ENCODE assay signal across 8 cellular contexts in the genomic region with DNA sequence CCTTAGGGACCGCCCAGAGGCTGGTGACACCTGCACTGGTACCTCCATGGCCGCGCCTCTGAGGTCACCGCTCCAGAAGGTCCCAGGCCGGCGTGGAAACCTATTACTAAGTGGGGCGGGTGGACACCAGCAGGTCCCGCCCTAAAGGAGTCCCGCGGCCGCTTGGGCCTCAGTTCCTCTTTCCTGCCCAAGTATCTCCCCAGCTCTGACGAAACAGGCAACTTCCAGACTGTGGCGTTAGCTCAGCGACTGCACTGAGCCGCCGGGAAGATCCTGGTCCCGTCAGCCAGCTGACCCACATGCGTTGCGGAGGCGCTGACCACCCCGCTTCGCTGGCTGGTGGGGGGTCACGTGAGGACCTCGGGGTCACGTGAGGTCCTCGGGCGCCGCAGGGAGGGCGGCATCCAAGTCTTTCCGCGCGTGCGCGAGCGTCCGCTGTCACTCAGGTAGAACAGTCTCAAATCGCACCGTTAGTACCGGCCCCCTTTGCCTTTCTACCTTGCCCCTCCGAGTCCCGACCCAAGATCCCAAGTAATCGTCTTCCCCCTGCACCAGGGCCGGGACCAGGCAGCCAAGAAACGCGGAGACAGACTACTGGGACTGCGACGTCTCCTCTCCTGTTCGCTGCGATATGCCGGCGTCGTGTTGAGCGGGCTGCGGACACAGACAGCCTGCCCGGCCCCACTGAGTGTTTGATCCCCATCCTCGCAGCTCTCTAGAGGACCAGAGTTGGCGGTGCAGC. TPM values are rescaled to one million over a fixed set of nuclear protein-coding genes. Genes with fewer than 3 reads are reported as not detected.
DNase-seq lines count a peak whose midpoint lies in the region; ATAC-seq and TF ChIP-seq lines count a peak whose summit lies in the region.

No MANE protein-coding gene starts in this region.

- ATAC-seq in GM18907 (IDR thresholded peaks at IDR 0.05; ENCODE audit: unreplicated experiment) = peak; percentile 90
- ATAC-seq in HG03159 (IDR thresholded peaks at IDR 0.05; ENCODE audit: unreplicated experiment) = peak; percentile 82

- peak overlapping the region; percentile 87 for H3K27ac ChIP-seq in 22Rv1

- DNase-seq in NCI-H510A (lab: John Stamatoyannopoulos, UW) (peak; percentile 48), ecto neural progenitor cell (ENCODE audit: low spot score) (peak; percentile 78), lung microvascular endothelial cell (ENCODE audit: low read depth in 2 of 2) (peak; percentile 73 to 74)
- DNase-seq in activated CD4-positive, alpha-beta T cell treated with anti-CD3 and anti-CD28 coated beads, Interleukin-2, amount 50 U/mL, for 4 hours = peak; percentile 79 to 81
- peak; percentile 40 for DNase-seq in stimulated activated CD8-positive, alpha-beta memory T cell treated with anti-CD3 and anti-CD28 coated beads, Interleukin-15, amount 100 ng/mL, for 1 hour (ENCODE audit: low read depth)

- no peak for TF ChIP-seq CTCF in 22Rv1 (IDR thresholded peaks at IDR 0.05)

RNA-seq across cellular contexts. Expression of a gene that starts 53.7 kb away (rescaled TPM):
- total RNA-seq in lung microvascular endothelial cell = 13.5 and 19.2 TPM in 2 replicates

RNA-seq across cellular contexts. Expression of a gene that starts 58.5 kb away (rescaled TPM):
- total RNA-seq in lung microvascular endothelial cell = 1.8 and 3.5 TPM in 2 replicates

Comparison
In these comparisons a context has a peak if more than half of its experiments do, and no peak if none do; other contexts are left out.
1. Peak in every context shown above with its lines: DNase-seq, ATAC-seq and H3K27ac ChIP-seq.